Comparison of ENCODE assay signal across 20 cellular contexts in genomic region chr5:152529456-152529855, GRCh38.
A peak's percentile ranks its signal among the peaks of the same experiment; 100 is the strongest.
DNase-seq lines count a peak whose midpoint lies in the region; ATAC-seq and TF ChIP-seq lines count a peak whose summit lies in the region.
"Had no signal": no experiment of that assay in that cellular context is flagged by ENCODE, and none has a peak within 500 bp of the region (broad histone marks: within the 10 kb centered on the region; RNA-seq: fewer than 3 reads in every experiment).

No MANE protein-coding gene starts in this region.

- no peak overlapping the region for H3K27ac ChIP-seq in HUES6 (ENCODE audit: low read depth, low read length)
- no peak overlapping the region for H3K27ac ChIP-seq in endodermal cell (ENCODE audit: low read depth, low read length)
- no peak overlapping the region for H3K27ac ChIP-seq in upper lobe of right lung
- no peak overlapping the region for H3K27ac ChIP-seq in ascending aorta
- H3K27ac ChIP-seq: BLaER1, SJSA1 had no signal

- H3K36me3 Mint-ChIP-seq in endodermal cell (ENCODE audit: low read depth): no peaks in the 10 kb centered on the region

- H3K36me3 ChIP-seq in HUES6 (ENCODE audit: control insufficient read depth, insufficient read depth, low read length) (no peaks in the 10 kb centered on the region), endodermal cell (ENCODE audit: control insufficient read depth, insufficient read depth, low read length) (no peaks in the 10 kb centered on the region), upper lobe of right lung (no peaks in the 10 kb centered on the region), ascending aorta (no peaks in the 10 kb centered on the region)
- H3K36me3 ChIP-seq: BLaER1, SJSA1 had no signal

- TF ChIP-seq CTCF in endodermal cell (conservative IDR thresholded peaks at IDR 0.05) (no peak), upper lobe of right lung (IDR thresholded peaks at IDR 0.05) (no peak), ascending aorta (IDR thresholded peaks at IDR 0.05) (no peak)

- no peaks in the 10 kb centered on the region for H3K9me3 ChIP-seq in HUES6 (ENCODE audit: control insufficient read depth, insufficient read depth, low read depth, low read length)
- no peaks in the 10 kb centered on the region for H3K9me3 ChIP-seq in endodermal cell (ENCODE audit: control insufficient read depth, low read length)
- no peaks in the 10 kb centered on the region for H3K9me3 ChIP-seq in upper lobe of right lung
- H3K9me3 ChIP-seq in ascending aorta: no peaks in the 10 kb centered on the region
- H3K9me3 ChIP-seq: BLaER1, SJSA1 had no signal

- peak overlapping the region; percentile 9 for H3K4me3 Mint-ChIP-seq in endodermal cell
- H3K4me3 Mint-ChIP-seq: CD4-positive, alpha-beta T cell had no signal

- H3K4me1 ChIP-seq in HUES6 (ENCODE audit: control insufficient read depth, insufficient read depth, low read length) (peaks cover 29% of the 10 kb centered on the region), endodermal cell (ENCODE audit: control insufficient read depth, insufficient read depth, low read length) (peaks cover 11% of the 10 kb centered on the region), upper lobe of right lung (no peaks in the 10 kb centered on the region), ascending aorta (no peaks in the 10 kb centered on the region)
- H3K4me1 ChIP-seq: SJSA1 had no signal

- H3K27me3 ChIP-seq in HUES6 (ENCODE audit: control insufficient read depth, insufficient read depth, low read length): no peaks in the 10 kb centered on the region
- no peaks in the 10 kb centered on the region for H3K27me3 ChIP-seq in endodermal cell (ENCODE audit: control insufficient read depth, insufficient read depth, low read length, poor library complexity, severe bottlenecking)
- no peaks in the 10 kb centered on the region for H3K27me3 ChIP-seq in upper lobe of right lung
- no peaks in the 10 kb centered on the region for H3K27me3 ChIP-seq in ascending aorta
- H3K27me3 ChIP-seq: BLaER1, SJSA1 had no signal

- no peaks in the 10 kb centered on the region for H3K9me3 Mint-ChIP-seq in endodermal cell
- H3K9me3 Mint-ChIP-seq: CD4-positive, alpha-beta T cell; IgD-negative memory B cell had no signal

- ATAC-seq in upper lobe of right lung: peak; percentile 21
- ATAC-seq: Right ventricle myocardium inferior had no signal

- H3K4me1 Mint-ChIP-seq in endodermal cell: peaks cover 23% of the 10 kb centered on the region

- no peak overlapping the region for H3K9ac ChIP-seq in HUES6 (ENCODE audit: low read length)
- H3K9ac ChIP-seq in endodermal cell (ENCODE audit: extremely low read depth, low read length, poor library complexity, severe bottlenecking): no peak overlapping the region
- H3K9ac ChIP-seq: BLaER1 had no signal

- H3K27me3 Mint-ChIP-seq in endodermal cell (ENCODE audit: insufficient read depth): no peaks in the 10 kb centered on the region
- H3K27me3 Mint-ChIP-seq: CD4-positive, alpha-beta T cell had no signal

- DNase-seq in endodermal cell: peak; percentile 82
- peak; percentile 24 for DNase-seq in left kidney (ENCODE audit: low read depth, low spot score)
- no peak for DNase-seq in upper lobe of right lung
- DNase-seq in ascending aorta (ENCODE audit: low spot score in 2 of 2): no peak
- DNase-seq in hippocampal formation (lab: John Stamatoyannopoulos, UW): no peak
- no peak for DNase-seq in ureter (ENCODE audit: low spot score)
- DNase-seq: CD4-positive, alpha-beta T cell; COR-L47; DND-41; GOT3; NCI-H1105 treated with DMSO at 0.1 percent for 48 hours; NCI-H1694; NCI-H2081; NCI-H2171; NCI-H524 treated with DMSO at 0.1 percent for 48 hours had no signal

- peak overlapping the region; percentile 56 for H3K27ac Mint-ChIP-seq in endodermal cell
- H3K27ac Mint-ChIP-seq: CD4-positive, alpha-beta T cell; IgD-negative memory B cell had no signal

- H3K4me3 ChIP-seq in HUES6 (ENCODE audit: low read depth, low read length) (peak overlapping the region; percentile 29; the same call in 1 of the 2 replicates), endodermal cell (ENCODE audit: low read length) (peak overlapping the region; percentile 37), upper lobe of right lung (no peak overlapping the region), ascending aorta (no peak overlapping the region)
- H3K4me3 ChIP-seq: BLaER1, SJSA1 had no signal

- intact Hi-C loops in upper lobe of right lung (cut with DNase I): no loop called here
- intact Hi-C loops in ascending aorta (cut with DNase I): no loop called here

Comparison
In these comparisons a context has a peak if more than half of its experiments do, and no peak if none do; other contexts are left out.
1. H3K4me3 ChIP-seq: peak in HUES6 (single experiment) and endodermal cell (single experiment); none in upper lobe of right lung (single experiment) and ascending aorta (0 of 2).
2. DNase-seq: peak in endodermal cell (single experiment) and left kidney (single experiment); none in upper lobe of right lung (single experiment), ascending aorta (0 of 2), hippocampal formation (0 of 2) and ureter (single experiment).